In genomic region chr4:67327245-67327860, GRCh38 we compare ENCODE assay signal across 9 cellular contexts.
A peak's percentile ranks its signal among the peaks of the same experiment; 100 is the strongest.
DNase-seq lines count a peak whose midpoint lies in the region; ATAC-seq and TF ChIP-seq lines count a peak whose summit lies in the region.
"Had no signal": no experiment of that assay in that cellular context is flagged by ENCODE, and none has a peak within 500 bp of the region (broad histone marks: within the 10 kb centered on the region; RNA-seq: fewer than 3 reads in every experiment).

No MANE protein-coding gene starts in this region.

- peaks cover 3% of the 10 kb centered on the region for H3K27me3 Mint-ChIP-seq in activated CD8-positive, alpha-beta T cell treated with anti-CD3 and anti-CD28 coated beads, Interleukin-2, amount 10 ng/mL, durations not matched to agents 7 days and 5 days (ENCODE audit: low read depth)

- H3K27ac ChIP-seq in fibroblast of lung (ENCODE audit: insufficient read depth, low read length) (no peak overlapping the region), neural cell (ENCODE audit: low read length) (no peak overlapping the region), transverse colon (no peak overlapping the region)
- H3K27ac ChIP-seq: epithelial cell of prostate had no signal

- TF ChIP-seq RAD21 in neural cell (conservative IDR thresholded peaks at IDR 0.05) = peak; percentile 98

- no peak overlapping the region for H3K4me3 Mint-ChIP-seq in activated CD8-positive, alpha-beta T cell treated with anti-CD3 and anti-CD28 coated beads, Interleukin-2, amount 10 ng/mL, durations not matched to agents 7 days and 5 days

- TF ChIP-seq CTCF in fibroblast of lung (conservative IDR thresholded peaks at IDR 0.05 in 1 of 2, IDR thresholded peaks at IDR 0.05 in 1 of 2; ENCODE audit: low read depth in 1 of 2, low read length in 2 of 2) (peak; percentile 92 to 96), neural cell (IDR thresholded peaks at IDR 0.05; ENCODE audit: poor library complexity, severe bottlenecking) (peak; percentile 95), transverse colon (IDR thresholded peaks at IDR 0.05) (peak; percentile 51 to 92 (median 86))

- no peak overlapping the region for H3K27ac Mint-ChIP-seq in activated CD8-positive, alpha-beta T cell treated with anti-CD3 and anti-CD28 coated beads, Interleukin-2, amount 10 ng/mL, durations not matched to agents 7 days and 5 days

- H3K9me3 Mint-ChIP-seq in activated CD8-positive, alpha-beta T cell treated with anti-CD3 and anti-CD28 coated beads, Interleukin-2, amount 10 ng/mL, durations not matched to agents 7 days and 5 days (ENCODE audit: insufficient read depth) = no peaks in the 10 kb centered on the region

- H3K4me2 ChIP-seq in fibroblast of lung (ENCODE audit: extremely low read depth, insufficient read depth, low read length) (no peak overlapping the region), neural cell (ENCODE audit: low read length) (no peak overlapping the region)

- H2AFZ ChIP-seq in fibroblast of lung (ENCODE audit: low read length) (no peak overlapping the region), neural cell (ENCODE audit: low read depth, low read length) (no peak overlapping the region)

- WGBS in transverse colon (ENCODE audit: low coverage in 1 of 2), 2 donors = 1 to 7% methylated on average over 6 of the region's 6 CpGs

- peak; percentile 95 for ATAC-seq in GM19397 (IDR thresholded peaks at IDR 0.05; ENCODE audit: unreplicated experiment)
- ATAC-seq in HG03439 (IDR thresholded peaks at IDR 0.05; ENCODE audit: unreplicated experiment) = peak; percentile 98
- peak; percentile 72 for ATAC-seq in activated CD8-positive, alpha-beta T cell treated with anti-CD3 and anti-CD28 coated beads, Interleukin-2, amount 10 ng/mL, durations not matched to agents 7 days and 5 days

- H3K36me3 ChIP-seq in fibroblast of lung (ENCODE audit: control insufficient read depth, insufficient read depth, low read length) (no peaks in the 10 kb centered on the region), neural cell (ENCODE audit: insufficient read depth, low read length) (no peaks in the 10 kb centered on the region), transverse colon (no peaks in the 10 kb centered on the region)

- POLR2A ChIA-PET in activated CD8-positive, alpha-beta T cell treated with anti-CD3 and anti-CD28 coated beads, Interleukin-2, amount 10 ng/mL, durations not matched to agents 7 days and 5 days (lab: Charles Lee) = no interaction called here

- no peaks in the 10 kb centered on the region for H3K36me3 Mint-ChIP-seq in activated CD8-positive, alpha-beta T cell treated with anti-CD3 and anti-CD28 coated beads, Interleukin-2, amount 10 ng/mL, durations not matched to agents 7 days and 5 days (ENCODE audit: low read depth)

- TF ChIP-seq EP300 in neural cell (conservative IDR thresholded peaks at IDR 0.05; ENCODE audit: poor library complexity, severe bottlenecking) = no peak
- no peak for TF ChIP-seq EP300 in transverse colon (IDR thresholded peaks at IDR 0.05; ENCODE audit: low read depth)

- no peaks in the 10 kb centered on the region for H3F3A ChIP-seq in neural cell (ENCODE audit: insufficient read depth, low read length, poor library complexity, severe bottlenecking)

- DNase-seq in DMS153 (lab: John Stamatoyannopoulos, UW) (peak; percentile 11), NCI-H510A (lab: John Stamatoyannopoulos, UW) (peak; percentile 2), fibroblast of lung (ENCODE audit: low read depth in 2 of 2) (peak; percentile 34 to 47), transverse colon (peak; percentile 46)
- peak; percentile 71 for DNase-seq in activated CD8-positive, alpha-beta T cell treated with anti-CD3 and anti-CD28 coated beads, Interleukin-2, amount 10 ng/mL, durations not matched to agents 7 days and 5 days

- in situ Hi-C loops in transverse colon (cut with MboI; ENCODE audit: low pct_ligation_motif_present in 1 of 4, low pct_unique_long_range_greater_than_20kb in 1 of 4, low sequenced_read_pairs in 3 of 4) = loop anchor here in 1 of 4 donors (25.0 kb wide), 1 partner anchor 240 kb away; no protein-coding TSS in a partner anchor

- no peaks in the 10 kb centered on the region for H3K9me2 ChIP-seq in neural cell (ENCODE audit: insufficient read depth, low read length)

- no peak for TF ChIP-seq POLR2A in transverse colon (IDR thresholded peaks at IDR 0.05)

- CTCF ChIA-PET in activated CD8-positive, alpha-beta T cell treated with anti-CD3 and anti-CD28 coated beads, Interleukin-2, amount 10 ng/mL, durations not matched to agents 7 days and 5 days (lab: Charles Lee) = interaction anchor here (0.6 to 3.7 kb wide), 4 partner anchors 39 to 249 kb away, joined by 3 to 18 read pairs (median 4); no protein-coding TSS in a partner anchor

- no peaks in the 10 kb centered on the region for H3K4me1 Mint-ChIP-seq in activated CD8-positive, alpha-beta T cell treated with anti-CD3 and anti-CD28 coated beads, Interleukin-2, amount 10 ng/mL, durations not matched to agents 7 days and 5 days (ENCODE audit: low read depth)

- H3K27me3 ChIP-seq in fibroblast of lung (ENCODE audit: control insufficient read depth, insufficient read depth, low read length) = no peaks in the 10 kb centered on the region
- H3K27me3 ChIP-seq in neural cell (ENCODE audit: insufficient read depth, low read depth, low read length) = no peaks in the 10 kb centered on the region
- peaks cover 18% of the 10 kb centered on the region for H3K27me3 ChIP-seq in transverse colon

- H3K9me3 ChIP-seq in fibroblast of lung (ENCODE audit: control insufficient read depth, insufficient read depth, low read depth, low read length) (no peaks in the 10 kb centered on the region), neural cell (ENCODE audit: low read length) (no peaks in the 10 kb centered on the region), transverse colon (no peaks in the 10 kb centered on the region)

- H3K4me3 ChIP-seq in fibroblast of lung (replicated peaks in 1 of 4; ENCODE audit: control extremely low read depth in 1 of 4, insufficient read depth in 1 of 4, low read depth in 3 of 4, low read length in 4 of 4) = no peak overlapping the region
- no peak overlapping the region for H3K4me3 ChIP-seq in neural cell (ENCODE audit: low read length)
- H3K4me3 ChIP-seq in transverse colon = no peak overlapping the region

- H3K9ac ChIP-seq in fibroblast of lung (ENCODE audit: insufficient read depth, low read length) (no peak overlapping the region), neural cell (ENCODE audit: low read length) (no peak overlapping the region)

- H3K4me1 ChIP-seq in fibroblast of lung (ENCODE audit: control insufficient read depth, extremely low read depth, insufficient read depth, low read length) (no peaks in the 10 kb centered on the region), transverse colon (peaks cover 0 to 6% (median 0%) of the 10 kb centered on the region in 4 donors)

- H4K20me1 ChIP-seq in fibroblast of lung (ENCODE audit: control insufficient read depth, extremely low read depth, insufficient read depth, low read length) (no peaks in the 10 kb centered on the region), neural cell (ENCODE audit: insufficient read depth) (no peaks in the 10 kb centered on the region)

- intact Hi-C loops in transverse colon (cut with DNase I; ENCODE audit: low total_unique reads) = no loop called here

- H3K79me2 ChIP-seq in fibroblast of lung (ENCODE audit: control insufficient read depth, insufficient read depth, low read length) (no peaks in the 10 kb centered on the region), neural cell (replicated peaks; ENCODE audit: insufficient read depth, low read length) (no peaks in the 10 kb centered on the region)

TF ChIP-seq in neural cell, 6 proteins besides CTCF, POLR2A, EP300 and RAD21:
- TF ChIP-seq TAF1 (IDR thresholded peaks at IDR 0.05; ENCODE audit: low read depth) = no peak
- TF ChIP-seq MXI1 (conservative IDR thresholded peaks at IDR 0.05; ENCODE audit: poor library complexity, severe bottlenecking) = no peak
- no peak for TF ChIP-seq REST (IDR thresholded peaks at IDR 0.05; ENCODE audit: borderline replicate concordance)
- no peak for TF ChIP-seq EZH2 (IDR thresholded peaks at IDR 0.05; ENCODE audit: borderline replicate concordance, insufficient read depth, low read length, poor library complexity, severe bottlenecking)
- TF ChIP-seq SMC3 (conservative IDR thresholded peaks at IDR 0.05; ENCODE audit: poor library complexity) = peak; percentile 95
- no peak for TF ChIP-seq POLR2AphosphoS5 (IDR thresholded peaks at IDR 0.05)

Comparison
In these comparisons a context has a peak if more than half of its experiments do, and no peak if none do; other contexts are left out.
1. DNase-seq: peak in every context shown above with its lines; median percentile 71 in activated CD8-positive, alpha-beta T cell treated with anti-CD3 and anti-CD28 coated beads, Interleukin-2, amount 10 ng/mL, durations not matched to agents 7 days and 5 days; 46 in transverse colon; 40 in fibroblast of lung; 11 in DMS153; 2 in NCI-H510A.